ENCODE assay signal across 1 cellular context in the genomic region with DNA sequence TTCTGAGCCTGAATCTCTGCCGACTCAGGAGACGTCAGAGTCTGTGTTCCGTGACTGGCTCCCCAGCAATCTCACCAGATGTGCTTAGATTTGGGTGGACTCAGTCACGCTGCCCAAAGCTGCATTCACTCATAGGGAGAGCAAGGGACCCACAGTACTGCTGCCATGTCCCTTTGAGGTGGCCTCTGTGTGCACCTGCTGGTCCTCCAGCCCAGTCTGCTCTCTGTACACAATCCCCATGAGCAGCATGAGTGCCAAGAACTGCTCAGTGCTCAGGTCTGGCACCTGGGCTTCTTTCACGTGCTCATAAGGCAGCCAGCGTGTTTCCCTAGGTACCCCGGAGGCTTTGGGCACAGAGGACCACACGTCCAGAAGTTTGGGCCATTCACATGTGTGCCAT.
TF ChIP-seq lines count a peak whose summit lies in the region.

No MANE protein-coding gene starts in this region.

TF ChIP-seq in GM12878, 131 proteins besides CTCF, POLR2A, EP300 and RAD21:
- TF ChIP-seq, protein P1, sequence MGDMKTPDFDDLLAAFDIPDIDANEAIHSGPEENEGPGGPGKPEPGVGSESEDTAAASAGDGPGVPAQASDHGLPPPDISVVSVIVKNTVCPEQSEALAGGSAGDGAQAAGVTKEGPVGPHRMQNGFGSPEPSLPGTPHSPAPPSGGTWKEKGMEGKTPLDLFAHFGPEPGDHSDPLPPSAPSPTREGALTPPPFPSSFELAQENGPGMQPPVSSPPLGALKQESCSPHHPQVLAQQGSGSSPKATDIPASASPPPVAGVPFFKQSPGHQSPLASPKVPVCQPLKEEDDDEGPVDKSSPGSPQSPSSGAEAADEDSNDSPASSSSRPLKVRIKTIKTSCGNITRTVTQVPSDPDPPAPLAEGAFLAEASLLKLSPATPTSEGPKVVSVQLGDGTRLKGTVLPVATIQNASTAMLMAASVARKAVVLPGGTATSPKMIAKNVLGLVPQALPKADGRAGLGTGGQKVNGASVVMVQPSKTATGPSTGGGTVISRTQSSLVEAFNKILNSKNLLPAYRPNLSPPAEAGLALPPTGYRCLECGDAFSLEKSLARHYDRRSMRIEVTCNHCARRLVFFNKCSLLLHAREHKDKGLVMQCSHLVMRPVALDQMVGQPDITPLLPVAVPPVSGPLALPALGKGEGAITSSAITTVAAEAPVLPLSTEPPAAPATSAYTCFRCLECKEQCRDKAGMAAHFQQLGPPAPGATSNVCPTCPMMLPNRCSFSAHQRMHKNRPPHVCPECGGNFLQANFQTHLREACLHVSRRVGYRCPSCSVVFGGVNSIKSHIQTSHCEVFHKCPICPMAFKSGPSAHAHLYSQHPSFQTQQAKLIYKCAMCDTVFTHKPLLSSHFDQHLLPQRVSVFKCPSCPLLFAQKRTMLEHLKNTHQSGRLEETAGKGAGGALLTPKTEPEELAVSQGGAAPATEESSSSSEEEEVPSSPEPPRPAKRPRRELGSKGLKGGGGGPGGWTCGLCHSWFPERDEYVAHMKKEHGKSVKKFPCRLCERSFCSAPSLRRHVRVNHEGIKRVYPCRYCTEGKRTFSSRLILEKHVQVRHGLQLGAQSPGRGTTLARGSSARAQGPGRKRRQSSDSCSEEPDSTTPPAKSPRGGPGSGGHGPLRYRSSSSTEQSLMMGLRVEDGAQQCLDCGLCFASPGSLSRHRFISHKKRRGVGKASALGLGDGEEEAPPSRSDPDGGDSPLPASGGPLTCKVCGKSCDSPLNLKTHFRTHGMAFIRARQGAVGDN (IDR thresholded peaks at IDR 0.05) = no peak
- TF ChIP-seq SIN3A (IDR thresholded peaks at IDR 0.05; ENCODE audit: low read depth, low read length) (no peak), MYC (IDR thresholded peaks at IDR 0.05; ENCODE audit: insufficient read depth, insufficient read length, insufficient replicate concordance, low read length, severe bottlenecking) (no peak), POLR2AphosphoS5 (IDR thresholded peaks at IDR 0.05; ENCODE audit: low read length) (no peak), STAT3 (IDR thresholded peaks at IDR 0.05; ENCODE audit: low read depth, low read length) (no peak), ZNF274 (IDR thresholded peaks at IDR 0.05; ENCODE audit: insufficient read depth, insufficient read length) (no peak), ATF7 (IDR thresholded peaks at IDR 0.05; ENCODE audit: low read depth) (no peak), HDAC6 (IDR thresholded peaks at IDR 0.05; ENCODE audit: unreplicated experiment) (no peak), EED (IDR thresholded peaks at IDR 0.05; ENCODE audit: low read depth) (no peak), ZBTB33 (IDR thresholded peaks at IDR 0.05) (no peak), CBX3 (IDR thresholded peaks at IDR 0.05; ENCODE audit: borderline replicate concordance, low read depth) (no peak), SREBF2 (IDR thresholded peaks at IDR 0.05; ENCODE audit: low read length) (no peak), CHD1 (IDR thresholded peaks at IDR 0.05; ENCODE audit: low read depth, low read length) (no peak), SREBF1 (IDR thresholded peaks at IDR 0.05; ENCODE audit: low read length) (no peak), CHD2 (IDR thresholded peaks at IDR 0.05; ENCODE audit: borderline replicate concordance, low read depth, low read length) (no peak), PML (IDR thresholded peaks at IDR 0.05; ENCODE audit: low read length) (no peak), EGR1 (IDR thresholded peaks at IDR 0.05; ENCODE audit: borderline replicate concordance in 1 of 2, low read depth in 2 of 2, low read length in 2 of 2) (no peak)
- TF ChIP-seq, protein P2, sequence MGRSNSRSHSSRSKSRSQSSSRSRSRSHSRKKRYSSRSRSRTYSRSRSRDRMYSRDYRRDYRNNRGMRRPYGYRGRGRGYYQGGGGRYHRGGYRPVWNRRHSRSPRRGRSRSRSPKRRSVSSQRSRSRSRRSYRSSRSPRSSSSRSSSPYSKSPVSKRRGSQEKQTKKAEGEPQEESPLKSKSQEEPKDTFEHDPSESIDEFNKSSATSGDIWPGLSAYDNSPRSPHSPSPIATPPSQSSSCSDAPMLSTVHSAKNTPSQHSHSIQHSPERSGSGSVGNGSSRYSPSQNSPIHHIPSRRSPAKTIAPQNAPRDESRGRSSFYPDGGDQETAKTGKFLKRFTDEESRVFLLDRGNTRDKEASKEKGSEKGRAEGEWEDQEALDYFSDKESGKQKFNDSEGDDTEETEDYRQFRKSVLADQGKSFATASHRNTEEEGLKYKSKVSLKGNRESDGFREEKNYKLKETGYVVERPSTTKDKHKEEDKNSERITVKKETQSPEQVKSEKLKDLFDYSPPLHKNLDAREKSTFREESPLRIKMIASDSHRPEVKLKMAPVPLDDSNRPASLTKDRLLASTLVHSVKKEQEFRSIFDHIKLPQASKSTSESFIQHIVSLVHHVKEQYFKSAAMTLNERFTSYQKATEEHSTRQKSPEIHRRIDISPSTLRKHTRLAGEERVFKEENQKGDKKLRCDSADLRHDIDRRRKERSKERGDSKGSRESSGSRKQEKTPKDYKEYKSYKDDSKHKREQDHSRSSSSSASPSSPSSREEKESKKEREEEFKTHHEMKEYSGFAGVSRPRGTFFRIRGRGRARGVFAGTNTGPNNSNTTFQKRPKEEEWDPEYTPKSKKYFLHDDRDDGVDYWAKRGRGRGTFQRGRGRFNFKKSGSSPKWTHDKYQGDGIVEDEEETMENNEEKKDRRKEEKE (IDR thresholded peaks at IDR 0.05) = no peak
